9 cellular contexts compared by ENCODE assay signal in the genomic region with DNA sequence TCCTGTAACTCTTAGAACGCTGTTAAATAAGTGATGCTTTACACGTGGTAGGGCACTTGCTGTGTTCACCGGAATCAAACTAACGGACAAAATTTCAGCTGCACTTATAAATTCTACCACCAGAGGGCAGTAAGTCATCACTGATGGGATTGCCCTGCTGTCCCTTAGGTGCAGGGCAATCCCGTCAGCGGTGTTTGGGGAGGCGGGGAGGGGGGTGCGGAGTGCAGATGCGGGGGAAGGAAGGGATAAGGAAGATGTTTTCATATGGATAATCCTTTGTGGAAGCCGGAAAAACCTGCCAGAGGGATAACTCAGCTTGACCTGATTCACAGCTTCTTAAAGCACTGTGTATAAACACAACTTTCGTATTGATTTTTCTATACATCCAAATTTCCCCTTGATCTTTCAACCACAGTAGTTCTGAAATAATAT. TPM values are rescaled to one million over a fixed set of nuclear protein-coding genes. Genes with fewer than 3 reads are reported as not detected.
DNase-seq lines count a peak whose midpoint lies in the region; ATAC-seq and TF ChIP-seq lines count a peak whose summit lies in the region.
"Had no signal": no experiment of that assay in that cellular context is flagged by ENCODE, and none has a peak within 500 bp of the region (broad histone marks: within the 10 kb centered on the region; RNA-seq: fewer than 3 reads in every experiment).

No MANE protein-coding gene starts in this region.

- DNase-seq in AG10803 (ENCODE audit: low read depth) (peak; percentile 50), NCI-H226 (peak; percentile 33), colonic mucosa (peak; percentile 52), left lung (no peak)
- peak; percentile 50 for DNase-seq in activated CD4-positive, CD25-positive, alpha-beta regulatory T cell treated with anti-CD3 and anti-CD28 coated beads, Interleukin-2, amount 50 U/mL, for 72 hours
- DNase-seq in stimulated activated CD4-positive, alpha-beta T cell treated with anti-CD3 and anti-CD28 coated beads, TNF-alpha, amount 100 ng/mL, for 24 hours (ENCODE audit: low read depth in 3 of 3): peak; percentile 5 to 61 (median 8)

- H3K27ac ChIP-seq in colonic mucosa (no peak overlapping the region), left lung (no peak overlapping the region)

- H3K9ac ChIP-seq in colonic mucosa (ENCODE audit: low read depth in 2 of 2, low read length in 2 of 2): no peak overlapping the region

- no peak overlapping the region for H3K4me3 ChIP-seq in AG10803 (ENCODE audit: low read length)
- no peak overlapping the region for H3K4me3 ChIP-seq in colonic mucosa
- H3K4me3 ChIP-seq in left lung: no peak overlapping the region

- intact Hi-C loops in colonic mucosa (cut with DNase I): loop anchor here (2.0 to 5.0 kb wide), 4 partner anchors 91 to 499 kb away; no protein-coding TSS in a partner anchor
- intact Hi-C loops in left lung (cut with DNase I): loop anchor here (5.0 to 10.0 kb wide), 2 partner anchors 206 to 209 kb away; no protein-coding TSS in a partner anchor

- H3K9me3 ChIP-seq in colonic mucosa (no peaks in the 10 kb centered on the region), left lung (no peaks in the 10 kb centered on the region)

- no peaks in the 10 kb centered on the region for H3K4me1 ChIP-seq in colonic mucosa
- no peaks in the 10 kb centered on the region for H3K4me1 ChIP-seq in left lung

- H3K27me3 ChIP-seq in colonic mucosa (no peaks in the 10 kb centered on the region), left lung (peaks cover 0 to 32% of the 10 kb centered on the region in 2 donors)

- H3K36me3 ChIP-seq in colonic mucosa (no peaks in the 10 kb centered on the region), left lung (no peaks in the 10 kb centered on the region)

- ATAC-seq in GM21381 (IDR thresholded peaks at IDR 0.05; ENCODE audit: unreplicated experiment) (peak; percentile 66), left lung (peak; percentile 89), GM21529 (IDR thresholded peaks at IDR 0.05; ENCODE audit: unreplicated experiment) (no peak)

- TF ChIP-seq CTCF in AG10803 (conservative IDR thresholded peaks at IDR 0.05; ENCODE audit: low read length) (peak; percentile 82), colonic mucosa (IDR thresholded peaks at IDR 0.05) (peak; percentile 90), left lung (IDR thresholded peaks at IDR 0.05) (peak; percentile 68 to 80)

RNA-seq across cellular contexts. Expression of a gene that starts 21.7 kb away (rescaled TPM):
- total RNA-seq in colonic mucosa: not detected
- not detected for total RNA-seq in left lung
- total RNA-seq: subcutaneous adipose tissue had no signal

RNA-seq across cellular contexts. Expression of a gene that starts 51.8 kb away (rescaled TPM):
- total RNA-seq in colonic mucosa: 100 to 1,000 TPM; 198 to 206 TPM
- total RNA-seq in left lung: 100 to 1,000 TPM; 188 to 199 TPM

Comparison
In these comparisons a context has a peak if more than half of its experiments do, and no peak if none do; other contexts are left out.
1. DNase-seq: peak in AG10803 (single experiment), NCI-H226 (single experiment), activated CD4-positive, CD25-positive, alpha-beta regulatory T cell treated with anti-CD3 and anti-CD28 coated beads, Interleukin-2, amount 50 U/mL, for 72 hours (single experiment), colonic mucosa (single experiment) and stimulated activated CD4-positive, alpha-beta T cell treated with anti-CD3 and anti-CD28 coated beads, TNF-alpha, amount 100 ng/mL, for 24 hours (3 of 3); none in left lung (0 of 2).
2. Peak in every context shown above with its lines, with median percentiles within 50 percentile points of each other: CTCF ChIP-seq.